1 cellular context compared by ENCODE assay signal in the genomic region with DNA sequence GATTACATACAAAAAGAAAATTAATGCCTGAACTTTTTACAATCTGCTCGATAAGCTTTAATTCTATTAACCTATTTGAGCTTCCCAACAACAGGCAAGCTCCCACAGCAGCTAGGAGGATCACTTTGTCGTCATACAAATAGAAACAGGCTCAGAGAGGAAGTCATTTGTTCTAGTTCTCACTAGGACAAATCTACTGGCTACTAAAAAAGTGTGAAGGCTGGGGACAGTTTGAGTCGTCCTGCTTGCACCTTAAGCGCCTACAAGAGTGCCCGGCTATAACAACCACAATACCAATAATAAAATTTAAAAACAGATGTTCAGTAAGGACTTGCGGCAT.
TF ChIP-seq lines count a peak whose summit lies in the region.

No MANE protein-coding gene starts in this region.

TF ChIP-seq in endothelial cell of umbilical vein, 7 proteins besides CTCF, POLR2A, EP300 and RAD21:
- no peak for TF ChIP-seq POLR2AphosphoS5 (IDR thresholded peaks at IDR 0.05; ENCODE audit: insufficient read depth, low read depth, low read length)
- TF ChIP-seq MYC (IDR thresholded peaks at IDR 0.05; ENCODE audit: low read depth, low read length): no peak
